In genomic region chr3:52144034-52144795, GRCh38 we compare ENCODE assay signal across 7 cellular contexts. TPM values are rescaled to one million over a fixed set of nuclear protein-coding genes. Genes with fewer than 3 reads are reported as not detected.
DNase-seq lines count a peak whose midpoint lies in the region; ATAC-seq and TF ChIP-seq lines count a peak whose summit lies in the region.

No MANE protein-coding gene starts in this region.

- H4K20me1 ChIP-seq in osteoblast (ENCODE audit: insufficient read depth, low read length): no peaks in the 10 kb centered on the region

- H2AFZ ChIP-seq in osteoblast (ENCODE audit: low read length): no peak overlapping the region

- H3K27ac ChIP-seq in SJSA1 (no peak overlapping the region), foreskin keratinocyte (no peak overlapping the region), osteoblast (ENCODE audit: low read depth, low read length) (no peak overlapping the region), thoracic aorta (no peak overlapping the region)

- peak; percentile 71 for DNase-seq in HT1080 (ENCODE audit: low read depth)
- peak; percentile 53 to 82 for DNase-seq in SJSA1 (ENCODE audit: low read depth in 1 of 2, low spot score in 2 of 2)
- DNase-seq in activated gamma-delta T cell treated with Interleukin-2 at 50 U/mL for 16 hours: peak; percentile 90
- DNase-seq in foreskin keratinocyte: peak; percentile 17 to 36
- DNase-seq in osteoblast (ENCODE audit: insufficient read length, low spot score, missing footprints): peak; percentile 95
- DNase-seq in thoracic aorta (ENCODE audit: low spot score): peak; percentile 74

- H3K79me2 ChIP-seq in osteoblast (ENCODE audit: insufficient read depth, low read length): peaks cover 6% of the 10 kb centered on the region

- ATAC-seq in foreskin keratinocyte (peak; percentile 71), thoracic aorta (ENCODE audit: insufficient number of reproducible peaks, low FRiP score, low read depth) (no peak)

- peaks cover 82% of the 10 kb centered on the region for H3K36me3 ChIP-seq in SJSA1
- peaks cover 25% of the 10 kb centered on the region for H3K36me3 ChIP-seq in osteoblast (ENCODE audit: insufficient read depth, low read length)
- no peaks in the 10 kb centered on the region for H3K36me3 ChIP-seq in thoracic aorta

- H3K27me3 ChIP-seq in SJSA1 (replicated peaks) (no peaks in the 10 kb centered on the region), foreskin keratinocyte (no peaks in the 10 kb centered on the region), osteoblast (ENCODE audit: insufficient read depth, low read length) (no peaks in the 10 kb centered on the region), thoracic aorta (replicated peaks; ENCODE audit: insufficient read depth) (no peaks in the 10 kb centered on the region)

- no peak overlapping the region for H3K4me3 ChIP-seq in SJSA1
- H3K4me3 ChIP-seq in osteoblast (ENCODE audit: insufficient read depth, low read length): no peak overlapping the region
- H3K4me3 ChIP-seq in thoracic aorta: no peak overlapping the region

- peak; percentile 95 for TF ChIP-seq CTCF in GM12872 (IDR thresholded peaks at IDR 0.05; ENCODE audit: insufficient read depth, low read depth, low read length)
- peak; percentile 95 for TF ChIP-seq CTCF in foreskin keratinocyte (conservative IDR thresholded peaks at IDR 0.05)
- peak; percentile 89 for TF ChIP-seq CTCF in osteoblast (IDR thresholded peaks at IDR 0.05; ENCODE audit: extremely low read depth, low read depth, low read length)
- TF ChIP-seq CTCF in thoracic aorta (IDR thresholded peaks at IDR 0.05): peak; percentile 98

- H3K9me3 ChIP-seq in SJSA1 (replicated peaks): no peaks in the 10 kb centered on the region
- no peaks in the 10 kb centered on the region for H3K9me3 ChIP-seq in osteoblast (ENCODE audit: low read depth, low read length)
- H3K9me3 ChIP-seq in thoracic aorta: no peaks in the 10 kb centered on the region

- peaks cover 11% of the 10 kb centered on the region for H3K4me1 ChIP-seq in SJSA1 (replicated peaks)
- H3K4me1 ChIP-seq in foreskin keratinocyte: no peaks in the 10 kb centered on the region
- H3K4me1 ChIP-seq in osteoblast (ENCODE audit: insufficient read depth, low read length): no peaks in the 10 kb centered on the region
- peaks cover 2 to 20% of the 10 kb centered on the region in 2 donors for H3K4me1 ChIP-seq in thoracic aorta (ENCODE audit: control insufficient read depth in 1 of 2, low read depth in 2 of 2)

- no peak overlapping the region for H3K4me2 ChIP-seq in osteoblast (ENCODE audit: insufficient read depth, low read length)

RNA-seq across cellular contexts. Expression of gene POC1A, which starts 10.0 kb away (rescaled TPM):
- total RNA-seq in HT1080 (2014; rRNA removed; shearing (Covaris generic)): 26.0 and 31.3 TPM in 2 replicates
- polyA plus RNA-seq in HT1080 (2015; cell fraction: cytosol; rRNA removed): 17.3 and 19.4 TPM in 2 replicates
- 19.2 and 20.0 TPM in 2 replicates for polyA plus RNA-seq in HT1080 (2015; cell fraction: nucleus; rRNA removed)
- 12.8 and 14.2 TPM in 2 replicates for total RNA-seq in SJSA1 (2014; rRNA removed; shearing (Covaris generic))
- total RNA-seq in foreskin keratinocyte (21.9 and 26.6 TPM in 2 replicates), osteoblast (1.8 and 3.2 TPM in 2 replicates), thoracic aorta (1 to 10 TPM in 1 of 2 donors, not detected in 1; 8.1 TPM)
- polyA plus RNA-seq in foreskin keratinocyte: 29.6 and 36.5 TPM in 2 replicates

RNA-seq across cellular contexts. Expression of gene ALAS1, which starts 53.7 kb away (rescaled TPM):
- total RNA-seq in HT1080 (2014; rRNA removed; shearing (Covaris generic)): 57.6 and 71.5 TPM in 2 replicates
- polyA plus RNA-seq in HT1080 (2015; cell fraction: cytosol; rRNA removed): 41.4 and 41.5 TPM in 2 replicates
- 60.8 and 66.9 TPM in 2 replicates for polyA plus RNA-seq in HT1080 (2015; cell fraction: nucleus; rRNA removed)
- total RNA-seq in SJSA1 (2014; rRNA removed; shearing (Covaris generic)): 26.6 and 44.8 TPM in 2 replicates
- total RNA-seq in foreskin keratinocyte: 57.7 and 67.5 TPM in 2 replicates
- 48.9 and 52.6 TPM in 2 replicates for polyA plus RNA-seq in foreskin keratinocyte
- 35.4 and 39.1 TPM in 2 replicates for total RNA-seq in osteoblast
- total RNA-seq in thoracic aorta: 10 to 100 TPM; 28.4 to 33.3 TPM

Comparison
In these comparisons a context has a peak if more than half of its experiments do, and no peak if none do; other contexts are left out.
1. DNase-seq: peak in every context shown above with its lines; median percentile 95 in osteoblast; 90 in activated gamma-delta T cell treated with Interleukin-2 at 50 U/mL for 16 hours; 74 in thoracic aorta; 71 in HT1080; 68 in SJSA1; 26 in foreskin keratinocyte.